8 cellular contexts compared by ENCODE assay signal in genomic region chr19:6530385-6531162, GRCh38. TPM values are rescaled to one million over a fixed set of nuclear protein-coding genes. Genes with fewer than 3 reads are reported as not detected.
A peak's percentile ranks its signal among the peaks of the same experiment; 100 is the strongest.
DNase-seq lines count a peak whose midpoint lies in the region; ATAC-seq and TF ChIP-seq lines count a peak whose summit lies in the region.

Gene TNFSF9, plus strand, starts transcription at chr19:6531026. Its CDS starts 11 bp downstream, at chr19:6531037.

- no peaks in the 10 kb centered on the region for H3F3A ChIP-seq in Loucy (ENCODE audit: low read depth)

- H3K4me2 ChIP-seq in Loucy (ENCODE audit: low read depth, low read length, poor library complexity, severe bottlenecking) = peak within 1 kb of the TSS; percentile 77

- 0 to 1% methylated on average over 24 to 41 of the region's 44 CpGs for WGBS in upper lobe of left lung, 2 donors

- H3K36me3 Mint-ChIP-seq in T-helper 1 cell treated with Interleukin-12 subunit alpha and Interleukin-12 subunit beta and Interleukin-4 antibody, amounts not matched to agents 30 μg/mL and 1 μg/mL, for 36 hours (ENCODE audit: low read depth) = peaks cover 6% of the 10 kb centered on the region

- H3K27me3 ChIP-seq in Loucy (ENCODE audit: insufficient read depth, low read length, poor library complexity, severe bottlenecking) = peaks cover 28% of the 10 kb centered on the region
- H3K27me3 ChIP-seq in upper lobe of left lung = no peaks in the 10 kb centered on the region

- DNase-seq in C1 segment of cervical spinal cord (lab: John Stamatoyannopoulos, UW) (peak; percentile 43 to 90 (median 84)), amniotic epithelial cell (ENCODE audit: low read depth) (peak; percentile 68), left cardiac atrium (peak; percentile 89), posterior vena cava (ENCODE audit: low spot score) (peak; percentile 96), upper lobe of left lung (peak; percentile 94 to 99)

- no peaks in the 10 kb centered on the region for H3K79me2 ChIP-seq in Loucy (ENCODE audit: insufficient read depth, low read length)

- peak within 1 kb of the TSS; percentile 79 for H2AFZ ChIP-seq in Loucy (ENCODE audit: low read length)

- H3K4me3 Mint-ChIP-seq in T-helper 1 cell treated with Interleukin-12 subunit alpha and Interleukin-12 subunit beta and Interleukin-4 antibody, amounts not matched to agents 30 μg/mL and 1 μg/mL, for 36 hours = peak within 1 kb of the TSS; percentile 90

- TF ChIP-seq CTCF in Loucy (conservative IDR thresholded peaks at IDR 0.05; ENCODE audit: low read length) (no peak), upper lobe of left lung (IDR thresholded peaks at IDR 0.05) (peak in 1 of 6 experiments; percentile 21)

- H3K9ac ChIP-seq in Loucy (ENCODE audit: low read depth, low read length, poor library complexity, severe bottlenecking) = peak within 1 kb of the TSS; percentile 45

- peak in 1 of 4 donors; percentile 51 for TF ChIP-seq EP300 in upper lobe of left lung (IDR thresholded peaks at IDR 0.05)

- H3K4me1 Mint-ChIP-seq in T-helper 1 cell treated with Interleukin-12 subunit alpha and Interleukin-12 subunit beta and Interleukin-4 antibody, amounts not matched to agents 30 μg/mL and 1 μg/mL, for 36 hours (ENCODE audit: low read depth) = peaks cover 31% of the 10 kb centered on the region

- TF ChIP-seq POLR2A in upper lobe of left lung (IDR thresholded peaks at IDR 0.05) = peak in 3 of 4 donors; percentile 82 to 98 (median 98)

- H4K20me1 ChIP-seq in Loucy (ENCODE audit: insufficient read depth, low read length, poor library complexity, severe bottlenecking) = no peaks in the 10 kb centered on the region

- peak; percentile 32 for ATAC-seq in GM21360 (IDR thresholded peaks at IDR 0.05; ENCODE audit: unreplicated experiment)
- ATAC-seq in left cardiac atrium = peak; percentile 91 to 95
- peak; percentile 93 to 97 for ATAC-seq in upper lobe of left lung (ENCODE audit: low FRiP score in 2 of 2)

- H3K27ac Mint-ChIP-seq in T-helper 1 cell treated with Interleukin-12 subunit alpha and Interleukin-12 subunit beta and Interleukin-4 antibody, amounts not matched to agents 30 μg/mL and 1 μg/mL, for 36 hours = peak within 1 kb of the TSS; percentile 58

- H3K9me2 ChIP-seq in Loucy (replicated peaks; ENCODE audit: low read depth, low read length) = no peaks in the 10 kb centered on the region

- H3K4me3 ChIP-seq in Loucy (ENCODE audit: low read length, poor library complexity, severe bottlenecking) (peak within 1 kb of the TSS; percentile 67), upper lobe of left lung (peak within 1 kb of the TSS; percentile 27 to 77 (median 70))

- intact Hi-C loops in left cardiac atrium (cut with DNase I) (no loop called here), posterior vena cava (cut with DNase I) (no loop called here)

- H3K9me3 ChIP-seq in Loucy (ENCODE audit: insufficient read depth, low read depth, low read length) = no peaks in the 10 kb centered on the region
- no peaks in the 10 kb centered on the region for H3K9me3 ChIP-seq in upper lobe of left lung

- peak within 1 kb of the TSS; percentile 67 to 89 (median 72) for H3K27ac ChIP-seq in upper lobe of left lung

- peaks cover 6% of the 10 kb centered on the region for H3K4me1 ChIP-seq in Loucy (ENCODE audit: insufficient read depth, low read length, poor library complexity, severe bottlenecking)
- peaks cover 16 to 40% (median 29%) of the 10 kb centered on the region in 4 donors for H3K4me1 ChIP-seq in upper lobe of left lung

- H3K9me3 Mint-ChIP-seq in T-helper 1 cell treated with Interleukin-12 subunit alpha and Interleukin-12 subunit beta and Interleukin-4 antibody, amounts not matched to agents 30 μg/mL and 1 μg/mL, for 36 hours = no peaks in the 10 kb centered on the region

- peaks cover 35% of the 10 kb centered on the region for H3K27me3 Mint-ChIP-seq in T-helper 1 cell treated with Interleukin-12 subunit alpha and Interleukin-12 subunit beta and Interleukin-4 antibody, amounts not matched to agents 30 μg/mL and 1 μg/mL, for 36 hours (ENCODE audit: low read depth)

- no peaks in the 10 kb centered on the region for H3K36me3 ChIP-seq in Loucy (ENCODE audit: insufficient read depth, low read length)
- no peaks in the 10 kb centered on the region for H3K36me3 ChIP-seq in upper lobe of left lung

RNA-seq across cellular contexts. Expression of gene TNFSF9, which starts in this region (rescaled TPM):
- total RNA-seq in left cardiac atrium (under 1 TPM; 0.29 to 0.71 TPM), posterior vena cava (under 1 TPM; 0.42 to 0.67 TPM), upper lobe of left lung (10 to 100 TPM in 2 of 6 donors, 1 to 10 TPM in 4; 6.3 to 11.6 (median 8.4) TPM)

Comparison
In these comparisons a context has a peak if more than half of its experiments do, and no peak if none do; other contexts are left out.
1. Peak in every context shown above with its lines: DNase-seq, ATAC-seq, H3K4me3 ChIP-seq and H3K27ac ChIP-seq.
2. RNA of gene TNFSF9 (total RNA-seq): 6.3 to 11.6 TPM in upper lobe of left lung; 0.29 to 0.71 TPM in left cardiac atrium and 0.42 to 0.67 TPM in posterior vena cava; every median in the first group is over 4 times any median in the second.
3. Peak in DNase-seq and ATAC-seq in left cardiac atrium; RNA of the gene not detected or under 1 TPM.
4. Peak in DNase-seq in posterior vena cava; RNA of the gene not detected or under 1 TPM.
5. ATAC-seq: peak in every context shown above with its lines; median percentile 95 in upper lobe of left lung; 93 in left cardiac atrium; 32 in GM21360.